In genomic region chr9:100505564-100506159, GRCh38 we compare ENCODE assay signal across 9 cellular contexts. TPM values are rescaled to one million over a fixed set of nuclear protein-coding genes. Genes with fewer than 3 reads are reported as not detected.
DNase-seq lines count a peak whose midpoint lies in the region; ATAC-seq, FAIRE-seq and TF ChIP-seq lines count a peak whose summit lies in the region.
"Had no signal": no experiment of that assay in that cellular context is flagged by ENCODE, and none has a peak within 500 bp of the region (broad histone marks: within the 10 kb centered on the region; RNA-seq: fewer than 3 reads in every experiment).

No MANE protein-coding gene starts in this region.

- 37 to 48% (median 41%) methylated on average over 4 of the region's 4 CpGs for whole genome bisulfite sequencing in small intestine, 3 donors

- H3K4me3 ChIP-seq in OCI-LY1 (ENCODE audit: low read depth, low read length, poor library complexity, severe bottlenecking) (no peak overlapping the region), small intestine (ENCODE audit: low read depth in 1 of 2, low read length in 2 of 2) (no peak overlapping the region)

- peaks cover 9% of the 10 kb centered on the region for H3K9me3 Mint-ChIP-seq in activated T-cell treated with anti-CD3 and anti-CD28 coated beads, Interleukin-2, amount 50 U/mL, for 4 hours
- H3K9me3 Mint-ChIP-seq in glutamatergic neuron (ENCODE audit: unreplicated experiment): no peaks in the 10 kb centered on the region

- H3F3A ChIP-seq in OCI-LY1 (ENCODE audit: insufficient read depth, low read length): no peaks in the 10 kb centered on the region

- H3K9me3 ChIP-seq in OCI-LY1 (ENCODE audit: low read length) (no peaks in the 10 kb centered on the region), small intestine (ENCODE audit: control insufficient read depth, low read depth) (no peaks in the 10 kb centered on the region)

- no peak for ATAC-seq in activated T-cell treated with anti-CD3 and anti-CD28 coated beads, Interleukin-2, amount 50 U/mL, for 4 hours

- TF ChIP-seq CTCF in OCI-LY1 (IDR thresholded peaks at IDR 0.05; ENCODE audit: low read length) (peak; percentile 92), glutamatergic neuron (IDR thresholded peaks at IDR 0.05; ENCODE audit: partially characterized antibody, unreplicated experiment) (peak; percentile 81)

- peaks cover 3% of the 10 kb centered on the region for H3K27me3 Mint-ChIP-seq in activated T-cell treated with anti-CD3 and anti-CD28 coated beads, Interleukin-2, amount 50 U/mL, for 4 hours (ENCODE audit: low read depth)
- peaks cover 3% of the 10 kb centered on the region for H3K27me3 Mint-ChIP-seq in glutamatergic neuron (ENCODE audit: unreplicated experiment)

- H4K20me1 ChIP-seq in OCI-LY1 (ENCODE audit: insufficient read depth, low read length): no peaks in the 10 kb centered on the region

- no peak overlapping the region for H3K4me2 ChIP-seq in OCI-LY1 (ENCODE audit: low read length)

- H3K9me2 ChIP-seq in OCI-LY1 (ENCODE audit: low read depth, low read length): no peaks in the 10 kb centered on the region

- no peak overlapping the region for H3K27ac Mint-ChIP-seq in glutamatergic neuron (ENCODE audit: unreplicated experiment)

- H2AFZ ChIP-seq in OCI-LY1 (ENCODE audit: low read length): no peak overlapping the region

- no peaks in the 10 kb centered on the region for H3K79me2 ChIP-seq in OCI-LY1 (ENCODE audit: insufficient read depth, low read length)

- H3K27me3 ChIP-seq in OCI-LY1 (ENCODE audit: insufficient read depth, low read length) (no peaks in the 10 kb centered on the region), small intestine (ENCODE audit: control insufficient read depth in 2 of 2, insufficient read depth in 2 of 2, low read length in 2 of 2) (no peaks in the 10 kb centered on the region)

- H3K4me1 ChIP-seq in OCI-LY1 (ENCODE audit: insufficient read depth, low read length, severe bottlenecking) (peaks cover 7% of the 10 kb centered on the region), small intestine (ENCODE audit: control insufficient read depth in 2 of 2, insufficient read depth in 1 of 2, low read depth in 1 of 2, low read length in 1 of 2) (no peaks in the 10 kb centered on the region)

- H3K27ac ChIP-seq in OCI-LY1 (ENCODE audit: low read depth, low read length, poor library complexity, severe bottlenecking): no peak overlapping the region
- no peak overlapping the region for H3K27ac ChIP-seq in small intestine (ENCODE audit: low read depth in 1 of 2, low read length in 1 of 2)

- H3K36me3 Mint-ChIP-seq in activated T-cell treated with anti-CD3 and anti-CD28 coated beads, Interleukin-2, amount 50 U/mL, for 4 hours (ENCODE audit: insufficient read depth): peaks cover 5% of the 10 kb centered on the region
- H3K36me3 Mint-ChIP-seq in glutamatergic neuron (ENCODE audit: unreplicated experiment): no peaks in the 10 kb centered on the region

- peaks cover 17% of the 10 kb centered on the region for H3K36me3 ChIP-seq in OCI-LY1 (ENCODE audit: insufficient read depth, low read length)
- H3K36me3 ChIP-seq in small intestine (ENCODE audit: control insufficient read depth in 2 of 2, insufficient read depth in 2 of 2, low read length in 2 of 2): no peaks in the 10 kb centered on the region

- DNase-seq in NCI-H524 (lab: John Stamatoyannopoulos, UW): peak; percentile 8 to 43
- no peak for DNase-seq in NCI-H524 treated with DMSO at 0.1 percent for 48 hours (lab: John Stamatoyannopoulos, UW)
- DNase-seq in H54 (ENCODE audit: insufficient read length, low spot score): peak; percentile 65
- peak; percentile 50 for DNase-seq in activated T-cell treated with anti-CD3 and anti-CD28 coated beads, Interleukin-2, amount 50 U/mL, for 4 hours
- DNase-seq in glutamatergic neuron: peak; percentile 84
- DNase-seq in small intestine: peak; percentile 44
- no peak for DNase-seq in cerebellar nuclear complex (lab: John Stamatoyannopoulos, UW)

- TF ChIP-seq POLR2A in H54 (IDR thresholded peaks at IDR 0.05; ENCODE audit: low read depth, low read length): no peak

- H3K4me1 Mint-ChIP-seq in activated T-cell treated with anti-CD3 and anti-CD28 coated beads, Interleukin-2, amount 50 U/mL, for 4 hours (ENCODE audit: low read depth): no peaks in the 10 kb centered on the region
- peaks cover 1% of the 10 kb centered on the region for H3K4me1 Mint-ChIP-seq in glutamatergic neuron (ENCODE audit: low read depth, unreplicated experiment)

- H3K9ac ChIP-seq in OCI-LY1 (ENCODE audit: low read length): no peak overlapping the region

- FAIRE-seq in H54 (lab: Jason Lieb, UNC) (peak; percentile 99), small intestine (lab: Jason Lieb, UNC) (no peak)
- FAIRE-seq: islet of Langerhans had no signal

- H3K4me3 Mint-ChIP-seq in activated T-cell treated with anti-CD3 and anti-CD28 coated beads, Interleukin-2, amount 50 U/mL, for 4 hours: no peak overlapping the region
- H3K4me3 Mint-ChIP-seq in glutamatergic neuron (ENCODE audit: unreplicated experiment): no peak overlapping the region

RNA-seq across cellular contexts. Expression of gene TMEFF1, which starts 32.7 kb away (rescaled TPM):
- under 1 TPM in 2 of 3 donors, not detected in 1; 0.18 to 0.24 TPM for total RNA-seq in activated T-cell treated with anti-CD3 and anti-CD28 coated beads, Interleukin-2, amount 50 U/mL, for 4 hours
- 171 TPM for total RNA-seq in glutamatergic neuron (ENCODE audit: unreplicated experiment)
- under 1 TPM in 1 of 3 donors, not detected in 2; 0.30 TPM for polyA plus RNA-seq in small intestine

Comparison
In these comparisons a context has a peak if more than half of its experiments do, and no peak if none do; other contexts are left out.
1. DNase-seq: peak in NCI-H524 (2 of 2), H54 (single experiment), activated T-cell treated with anti-CD3 and anti-CD28 coated beads, Interleukin-2, amount 50 U/mL, for 4 hours (single experiment), glutamatergic neuron (single experiment) and small intestine (single experiment); none in NCI-H524 treated with DMSO at 0.1 percent for 48 hours (single experiment) and cerebellar nuclear complex (0 of 2).
2. RNA of gene TMEFF1, which starts 32.7 kb away (total RNA-seq): 171 TPM in glutamatergic neuron (single experiment); 0.18 to 0.24 TPM in activated T-cell treated with anti-CD3 and anti-CD28 coated beads, Interleukin-2, amount 50 U/mL, for 4 hours; every median in the first group is over 100 times any median in the second.